In the genomic region with DNA sequence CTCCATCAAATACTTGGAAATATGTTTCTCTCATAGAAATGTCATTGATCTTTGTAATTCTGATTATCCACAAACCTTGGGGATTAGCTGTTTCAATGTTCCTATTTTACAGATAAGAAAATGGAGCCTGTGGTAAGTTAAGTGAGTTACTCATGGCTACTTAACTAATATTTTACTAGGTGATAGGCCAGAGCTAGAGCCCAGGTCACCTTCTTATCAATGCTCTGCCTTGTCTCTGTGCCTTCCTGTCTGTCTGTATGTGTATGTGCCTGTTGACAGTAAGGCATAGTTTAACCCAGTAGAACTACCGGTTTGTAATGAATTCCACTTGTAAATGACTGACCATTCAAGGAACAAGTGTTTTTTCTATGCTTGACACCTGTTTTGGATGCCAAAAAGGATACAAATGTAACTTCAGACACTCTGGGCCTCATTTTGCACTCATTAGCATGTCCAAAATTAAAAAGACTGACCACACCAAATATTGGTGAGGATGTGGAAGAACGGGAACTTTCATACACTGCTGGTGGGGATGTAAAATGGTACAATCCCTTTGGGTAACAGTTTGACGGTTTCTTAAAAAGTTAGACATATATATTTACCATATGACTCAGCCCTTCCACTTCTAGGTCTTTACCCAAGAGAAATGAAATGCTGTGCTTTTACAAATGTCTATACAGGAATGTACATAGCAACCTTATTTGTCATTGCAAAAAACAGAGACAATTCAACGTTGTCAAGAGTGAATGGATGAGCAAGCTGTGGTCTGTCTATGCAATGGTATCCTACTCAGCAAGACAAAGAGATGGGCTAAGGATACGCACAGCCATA, we compare ENCODE assay signal across 9 cellular contexts. TPM values are rescaled to one million over a fixed set of nuclear protein-coding genes. Genes with fewer than 3 reads are reported as not detected.
A peak's percentile ranks its signal among the peaks of the same experiment; 100 is the strongest.
DNase-seq lines count a peak whose midpoint lies in the region; ATAC-seq and TF ChIP-seq lines count a peak whose summit lies in the region.
"Had no signal": no experiment of that assay in that cellular context is flagged by ENCODE, and none has a peak within 500 bp of the region (broad histone marks: within the 10 kb centered on the region; RNA-seq: fewer than 3 reads in every experiment).

No MANE protein-coding gene starts in this region.

- H3K4me1 ChIP-seq in GM23248 (ENCODE audit: insufficient read depth) (no peaks in the 10 kb centered on the region; the same call in 1 of the 2 replicates), SJSA1 (replicated peaks) (peaks cover 20% of the 10 kb centered on the region)

- 71% methylated on average over 5 of the region's 5 CpGs for WGBS in GM23248 (ENCODE audit: low coverage in 1 of 2, low lambda C conversion rate in 2 of 2, missing lambda C conversion rate in 2 of 2), 2 experiments

- H3K27ac ChIP-seq in GM23248 (no peak overlapping the region), SJSA1 (peak overlapping the region; percentile 77)

- no peaks in the 10 kb centered on the region for H3K9me3 ChIP-seq in GM23248 (ENCODE audit: low read depth)
- H3K9me3 ChIP-seq in SJSA1 (replicated peaks), result peaks cover 3% of the 10 kb centered on the region; the same call in 1 of the 2 replicates

- no peaks in the 10 kb centered on the region for H4K20me1 ChIP-seq in GM23248 (ENCODE audit: insufficient read depth)

- peak; percentile 76 for DNase-seq in COLO829 (ENCODE audit: low spot score)
- DNase-seq in GM23248, result peak; percentile 73
- peak in 1 of 2 experiments; percentile 57 for DNase-seq in SJSA1 (ENCODE audit: low read depth in 1 of 2, low spot score in 2 of 2)
- peak; percentile 80 for DNase-seq in fibroblast of mammary gland (ENCODE audit: low read depth)
- DNase-seq in HuH-7 (ENCODE audit: low spot score), result no peak
- no peak for DNase-seq in inferior parietal cortex (ENCODE audit: extremely low spot score)
- DNase-seq: stimulated activated CD4-positive, alpha-beta T cell treated with anti-CD3 and anti-CD28 coated beads, Interleukin-4, amount 100 ng/mL, for 1 hour had no signal

- no peaks in the 10 kb centered on the region for H3K79me2 ChIP-seq in GM23248 (ENCODE audit: insufficient read depth)

- in situ Hi-C loops in GM23248 (cut with MboI), result no loop called here

- ATAC-seq in HG02852 (IDR thresholded peaks at IDR 0.05; ENCODE audit: unreplicated experiment) (no peak), GM21576 (IDR thresholded peaks at IDR 0.05; ENCODE audit: unreplicated experiment) (no peak)

- H3K36me3 ChIP-seq in GM23248 (ENCODE audit: low read depth), result no peaks in the 10 kb centered on the region
- no peaks in the 10 kb centered on the region for H3K36me3 ChIP-seq in SJSA1

- no peak overlapping the region for H3K9ac ChIP-seq in GM23248

- H3F3A ChIP-seq in GM23248 (ENCODE audit: insufficient read depth), result peaks cover 4% of the 10 kb centered on the region; the same call in 1 of the 2 replicates

- H2AFZ ChIP-seq in GM23248, result no peak overlapping the region

- no peak for TF ChIP-seq CTCF in fibroblast of mammary gland (conservative IDR thresholded peaks at IDR 0.05; ENCODE audit: control insufficient read depth, insufficient read depth, low read depth, low read length)

- H3K27me3 ChIP-seq in GM23248 (replicated peaks; ENCODE audit: insufficient read depth) (no peaks in the 10 kb centered on the region), SJSA1 (replicated peaks) (no peaks in the 10 kb centered on the region)

- no peaks in the 10 kb centered on the region for H3K9me2 ChIP-seq in GM23248 (ENCODE audit: insufficient read depth)

- H3K4me3 ChIP-seq in GM23248, result no peak overlapping the region
- no peak overlapping the region for H3K4me3 ChIP-seq in SJSA1
- H3K4me3 ChIP-seq in fibroblast of mammary gland (ENCODE audit: control insufficient read depth, low read depth, low read length), result no peak overlapping the region

- H3K4me2 ChIP-seq in GM23248 (ENCODE audit: unreplicated experiment), result no peak overlapping the region

RNA-seq across cellular contexts. Expression of a gene that starts 19.6 kb away (rescaled TPM):
- 0.54 TPM in 1 of 2 replicates, not detected in the other for total RNA-seq in GM23248 (2014; rRNA removed; shearing (Covaris generic))
- 0.14 TPM in 1 of 2 replicates, not detected in the other for polyA plus RNA-seq in GM23248 (2016; fragmentation: Nextera tagmentation; extraction: Ambion mirVana)
- total RNA-seq in SJSA1 (2014; rRNA removed; shearing (Covaris generic)), result 0.16 and 1.5 TPM in 2 replicates

RNA-seq across cellular contexts. Expression of a gene that starts 32.7 kb away (rescaled TPM):
- 0.86 and 3.8 TPM in 2 replicates for total RNA-seq in GM23248 (2014; rRNA removed; shearing (Covaris generic))
- polyA plus RNA-seq in GM23248 (2016; fragmentation: Nextera tagmentation; extraction: Ambion mirVana), result 1.1 and 2.2 TPM in 2 replicates
- total RNA-seq in SJSA1 (2014; rRNA removed; shearing (Covaris generic)), result 4.2 and 4.3 TPM in 2 replicates

RNA-seq across cellular contexts. Expression of a gene that starts 39.5 kb away (rescaled TPM):
- total RNA-seq in GM23248 (2014; rRNA removed; shearing (Covaris generic)), result 5.2 and 6.6 TPM in 2 replicates
- 9.0 and 10.9 TPM in 2 replicates for polyA plus RNA-seq in GM23248 (2016; fragmentation: Nextera tagmentation; extraction: Ambion mirVana)
- 25.1 and 33.4 TPM in 2 replicates for total RNA-seq in SJSA1 (2014; rRNA removed; shearing (Covaris generic))

Comparison
In these comparisons a context has a peak if more than half of its experiments do, and no peak if none do; other contexts are left out.
1. DNase-seq: peak in COLO829 (single experiment), GM23248 (single experiment) and fibroblast of mammary gland (single experiment); none in HuH-7 (single experiment) and inferior parietal cortex (single experiment).